In genomic region chr11:46895821-46896220, GRCh38 we compare ENCODE assay signal across 11 cellular contexts. TPM values are rescaled to one million over a fixed set of nuclear protein-coding genes. Genes with fewer than 3 reads are reported as not detected.
DNase-seq lines count a peak whose midpoint lies in the region; ATAC-seq lines count a peak whose summit lies in the region.
"Had no signal": no experiment of that assay in that cellular context is flagged by ENCODE, and none has a peak within 500 bp of the region (broad histone marks: within the 10 kb centered on the region; RNA-seq: fewer than 3 reads in every experiment).

No MANE protein-coding gene starts in this region.

- no peak overlapping the region for H3K4me2 ChIP-seq in trophoblast cell (ENCODE audit: low read length)

- intact Hi-C loops in Right ventricle myocardium superior (cut with DNase I): no loop called here

- peak overlapping the region; percentile 3 for H3K27ac ChIP-seq in trophoblast cell (ENCODE audit: low read depth, low read length)

- no peaks in the 10 kb centered on the region for H3K27me3 ChIP-seq in trophoblast cell (ENCODE audit: insufficient read depth, low read length)

- peak overlapping the region; percentile 84 for H4K91ac ChIP-seq in trophoblast cell (ENCODE audit: low read depth, low read length)

- no peak overlapping the region for H3K23ac ChIP-seq in trophoblast cell (ENCODE audit: low read length)

- no peaks in the 10 kb centered on the region for H3K4me1 Mint-ChIP-seq in stimulated activated naive CD8-positive, alpha-beta T cell treated with anti-CD3 and anti-CD28 coated beads, Interleukin-15, amount 100 ng/mL, for 72 hours

- peak overlapping the region; percentile 45 for H2AK5ac ChIP-seq in trophoblast cell (ENCODE audit: low read length)

- H4K8ac ChIP-seq in trophoblast cell (ENCODE audit: low read depth, low read length): peak overlapping the region; percentile 67

- peak overlapping the region; percentile 34 for H2BK5ac ChIP-seq in trophoblast cell (ENCODE audit: low read depth, low read length, poor library complexity)

- WGBS in trophoblast cell (ENCODE audit: extremely low coverage, insufficient coverage, insufficient read length): no CpG with 5 or more reads among the region's 10 CpGs

- peaks cover 4% of the 10 kb centered on the region for H3K9me3 ChIP-seq in trophoblast cell (ENCODE audit: insufficient read depth, low read depth, low read length)

- no peak overlapping the region for H3K27ac Mint-ChIP-seq in stimulated activated naive CD8-positive, alpha-beta T cell treated with anti-CD3 and anti-CD28 coated beads, Interleukin-15, amount 100 ng/mL, for 72 hours

- no peak overlapping the region for H3K4me3 Mint-ChIP-seq in stimulated activated naive CD8-positive, alpha-beta T cell treated with anti-CD3 and anti-CD28 coated beads, Interleukin-15, amount 100 ng/mL, for 72 hours

- peak overlapping the region; percentile 49 for H3K18ac ChIP-seq in trophoblast cell (ENCODE audit: low read length)

- DNase-seq in Ammon's horn (ENCODE audit: low spot score) (peak; percentile 72), NCI-H446 treated with DMSO at 0.1 percent for 48 hours (lab: John Stamatoyannopoulos, UW) (peak; percentile 89), Right ventricle myocardium superior (peak; percentile 85), trophoblast cell (no peak), COLO829 (ENCODE audit: low spot score) (no peak), NCI-H1436 (lab: John Stamatoyannopoulos, UW) (no peak)
- DNase-seq in stimulated activated naive CD8-positive, alpha-beta T cell treated with anti-CD3 and anti-CD28 coated beads, Interleukin-15, amount 100 ng/mL, for 72 hours: no peak
- DNase-seq: MV-4-11; stimulated activated naive CD4-positive, alpha-beta T cell treated with Interleukin-2 at 50 U/mL for 16 hours had no signal

- H3K27me3 Mint-ChIP-seq in stimulated activated naive CD8-positive, alpha-beta T cell treated with anti-CD3 and anti-CD28 coated beads, Interleukin-15, amount 100 ng/mL, for 72 hours: no peaks in the 10 kb centered on the region

- peak overlapping the region; percentile 44 for H2AFZ ChIP-seq in trophoblast cell (ENCODE audit: insufficient read depth, low read length, poor library complexity)

- peak overlapping the region; percentile 22 for H3K4ac ChIP-seq in trophoblast cell (ENCODE audit: low read depth, low read length)

- no peaks in the 10 kb centered on the region for H3K9me3 Mint-ChIP-seq in stimulated activated naive CD8-positive, alpha-beta T cell treated with anti-CD3 and anti-CD28 coated beads, Interleukin-15, amount 100 ng/mL, for 72 hours

- H3K14ac ChIP-seq in trophoblast cell (ENCODE audit: low read length): peak overlapping the region; percentile 45

- peak overlapping the region; percentile 2 for H4K12ac ChIP-seq in trophoblast cell (ENCODE audit: low read depth, low read length)

- peak overlapping the region; percentile 94 for H2BK12ac ChIP-seq in trophoblast cell (ENCODE audit: low read length)

- no peak overlapping the region for H3K9ac ChIP-seq in trophoblast cell (ENCODE audit: low read length)

- peak; percentile 93 for ATAC-seq in Right ventricle myocardium superior (ENCODE audit: poor library complexity)
- no peak for ATAC-seq in GM19395 (IDR thresholded peaks at IDR 0.05; ENCODE audit: unreplicated experiment)
- no peak for ATAC-seq in stimulated activated naive CD8-positive, alpha-beta T cell treated with anti-CD3 and anti-CD28 coated beads, Interleukin-15, amount 100 ng/mL, for 72 hours

- H3K79me2 ChIP-seq in trophoblast cell (ENCODE audit: control insufficient read depth, insufficient read depth, low read length, poor library complexity): no peaks in the 10 kb centered on the region

- H3K4me3 ChIP-seq in trophoblast cell (ENCODE audit: low read depth, low read length): peak overlapping the region; percentile 20

- H3K4me1 ChIP-seq in trophoblast cell (ENCODE audit: control insufficient read depth in 1 of 2, insufficient read depth in 2 of 2, low read length in 2 of 2): peaks cover 24 to 32% of the 10 kb centered on the region in 2 experiments

- peak overlapping the region; percentile 65 for H2BK120ac ChIP-seq in trophoblast cell (ENCODE audit: insufficient read depth, low read length, poor library complexity)

- H3K36me3 ChIP-seq in trophoblast cell (ENCODE audit: control insufficient read depth in 1 of 2, insufficient read depth in 2 of 2, low read length in 2 of 2): peaks cover 12 to 16% of the 10 kb centered on the region in 2 experiments

- H3K79me1 ChIP-seq in trophoblast cell (ENCODE audit: low read length): peaks cover 12% of the 10 kb centered on the region

RNA-seq across cellular contexts. Expression of gene LRP4, which starts 22.5 kb away (rescaled TPM):
- total RNA-seq in Right ventricle myocardium superior: 20.3 TPM
- polyA plus RNA-seq in trophoblast cell (2013): 6.5 and 6.9 TPM in 2 replicates
- polyA plus RNA-seq: neural cell had no signal

RNA-seq across cellular contexts. Expression of gene CSTPP1, which starts 40.7 kb away (rescaled TPM):
- total RNA-seq in Right ventricle myocardium superior: 10.0 TPM
- 19.5 and 19.8 TPM in 2 replicates for polyA plus RNA-seq in trophoblast cell (2013)

RNA-seq across cellular contexts. Expression of gene CKAP5, which starts 49.7 kb away (rescaled TPM):
- 69.4 TPM for total RNA-seq in Right ventricle myocardium superior
- polyA plus RNA-seq in trophoblast cell (2013): 72.9 and 73.3 TPM in 2 replicates

Comparison
In these comparisons a context has a peak if more than half of its experiments do, and no peak if none do; other contexts are left out.
1. DNase-seq: peak in Ammon's horn (single experiment), NCI-H446 treated with DMSO at 0.1 percent for 48 hours (single experiment) and Right ventricle myocardium superior (single experiment); none in trophoblast cell (0 of 2), COLO829 (single experiment), NCI-H1436 (single experiment) and stimulated activated naive CD8-positive, alpha-beta T cell treated with anti-CD3 and anti-CD28 coated beads, Interleukin-15, amount 100 ng/mL, for 72 hours (0 of 2).